Comparison of ENCODE assay signal across 10 cellular contexts in the genomic region with DNA sequence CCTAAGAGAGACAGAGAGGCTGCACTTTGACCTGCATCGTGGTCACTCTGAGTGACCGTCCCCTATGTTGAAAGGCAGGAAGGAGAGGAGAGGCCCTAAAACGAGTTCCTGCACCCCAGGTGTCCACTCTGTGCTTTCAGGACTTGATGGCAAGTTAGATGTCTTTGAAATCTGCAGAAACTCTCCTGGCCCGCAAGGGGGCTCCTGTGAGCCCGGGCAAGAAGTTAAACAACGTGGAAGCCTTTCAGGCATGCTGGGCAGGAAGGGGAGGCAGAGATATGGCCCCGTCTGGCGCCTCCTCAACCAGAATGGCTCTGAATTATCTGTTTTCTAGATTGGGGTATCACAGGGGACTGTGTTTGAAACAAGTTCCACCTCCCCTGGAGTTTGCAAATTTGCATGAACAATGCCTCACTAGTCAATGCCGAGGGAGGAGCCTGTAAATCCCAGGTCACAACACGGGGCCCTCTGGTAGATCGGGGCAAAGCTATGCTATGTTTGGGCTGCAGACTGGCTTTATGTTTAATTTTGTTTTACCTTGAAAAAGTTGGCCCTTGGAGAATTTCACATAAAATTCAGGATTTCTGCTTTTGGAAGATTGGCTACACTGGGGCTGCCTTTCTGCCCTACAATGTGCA. TPM values are rescaled to one million over a fixed set of nuclear protein-coding genes. Genes with fewer than 3 reads are reported as not detected.
DNase-seq lines count a peak whose midpoint lies in the region; ATAC-seq and TF ChIP-seq lines count a peak whose summit lies in the region.
"Had no signal": no experiment of that assay in that cellular context is flagged by ENCODE, and none has a peak within 500 bp of the region (broad histone marks: within the 10 kb centered on the region; RNA-seq: fewer than 3 reads in every experiment).

No MANE protein-coding gene starts in this region.

- peak; percentile 50 for DNase-seq in NCI-H748 (lab: John Stamatoyannopoulos, UW; ENCODE audit: unreplicated experiment)
- no peak for DNase-seq in NCI-H748 treated with DMSO at 0.1 percent for 48 hours (lab: John Stamatoyannopoulos, UW)
- DNase-seq in M059J (ENCODE audit: low read depth) = peak; percentile 29
- peak; percentile 31 for DNase-seq in amniotic epithelial cell (ENCODE audit: low read depth)
- DNase-seq in left lung = no peak
- DNase-seq in T-helper 9 cell = no peak
- DNase-seq in immature natural killer cell = no peak

- TF ChIP-seq CTCF in left lung (IDR thresholded peaks at IDR 0.05) = peak; percentile 30 to 38

- no peaks in the 10 kb centered on the region for H3K9me3 ChIP-seq in left lung

- H3K4me1 ChIP-seq in left lung = no peaks in the 10 kb centered on the region

- peaks cover 0 to 50% of the 10 kb centered on the region in 2 donors for H3K27me3 ChIP-seq in left lung

- no peak overlapping the region for H3K4me3 ChIP-seq in left lung
- H3K4me3 ChIP-seq: skin epidermis had no signal

- H3K27me3 Mint-ChIP-seq in immature natural killer cell (ENCODE audit: low read depth in 3 of 3) = peaks cover 4 to 8% (median 7%) of the 10 kb centered on the region in 3 donors

- no peak overlapping the region for H3K27ac ChIP-seq in left lung
- H3K27ac ChIP-seq: skin epidermis had no signal

- H3K36me3 Mint-ChIP-seq in immature natural killer cell = no peaks in the 10 kb centered on the region

- ATAC-seq in left lung (peak; percentile 55), HG02610 (IDR thresholded peaks at IDR 0.05; ENCODE audit: unreplicated experiment) (no peak)

- no peaks in the 10 kb centered on the region for H3K36me3 ChIP-seq in left lung

- H3K27ac Mint-ChIP-seq in immature natural killer cell = no peak overlapping the region

- H3K4me1 Mint-ChIP-seq in immature natural killer cell = no peaks in the 10 kb centered on the region

- H3K9me3 Mint-ChIP-seq in immature natural killer cell = no peaks in the 10 kb centered on the region

- intact Hi-C loops in left lung (cut with DNase I) = no loop called here

- no peak overlapping the region for H3K4me3 Mint-ChIP-seq in immature natural killer cell

RNA-seq across cellular contexts. Expression of a gene that starts 9.8 kb away (rescaled TPM):
- not detected in 2 replicates for total RNA-seq in M059J (2014; rRNA removed; shearing (Covaris generic))
- total RNA-seq in left lung = under 1 TPM; 0.47 to 0.99 TPM
- polyA plus RNA-seq in immature natural killer cell = not detected
- total RNA-seq: activated CD8-positive, alpha-beta memory T cell treated with anti-CD3 and anti-CD28 coated beads for 36 hours had no signal

Comparison
In these comparisons a context has a peak if more than half of its experiments do, and no peak if none do; other contexts are left out.
1. DNase-seq: peak in NCI-H748 (single experiment), M059J (single experiment) and amniotic epithelial cell (single experiment); none in NCI-H748 treated with DMSO at 0.1 percent for 48 hours (single experiment), left lung (0 of 2), T-helper 9 cell (single experiment) and immature natural killer cell (0 of 3).